ENCODE assay signal across 9 cellular contexts in the genomic region with DNA sequence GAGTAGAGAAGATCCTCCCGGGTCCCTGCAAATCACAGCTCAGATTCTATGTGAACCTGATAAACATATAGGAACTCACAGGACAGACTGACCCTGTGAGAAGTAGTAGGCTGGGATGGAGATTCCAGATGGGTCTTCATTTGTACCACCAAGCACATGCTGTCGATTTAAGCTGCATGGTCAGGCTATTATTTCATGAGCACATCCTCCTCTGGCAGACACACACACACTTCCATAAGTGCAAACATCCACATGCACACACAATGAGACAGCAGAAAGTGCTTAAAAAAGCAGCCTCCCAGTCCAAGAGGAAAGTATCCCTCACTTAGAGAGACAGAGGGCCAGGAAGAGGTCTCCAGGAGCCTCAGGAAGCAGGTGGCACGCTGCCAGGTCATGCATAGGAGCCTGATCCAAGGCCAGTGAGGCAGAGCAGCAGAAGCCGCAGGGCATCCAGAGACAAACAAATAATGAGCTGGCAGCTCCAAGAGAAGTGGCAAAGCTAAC.
DNase-seq lines count a peak whose midpoint lies in the region; ATAC-seq and TF ChIP-seq lines count a peak whose summit lies in the region.
"Had no signal": no experiment of that assay in that cellular context is flagged by ENCODE, and none has a peak within 500 bp of the region (broad histone marks: within the 10 kb centered on the region; RNA-seq: fewer than 3 reads in every experiment).

No MANE protein-coding gene starts in this region.

- no peaks in the 10 kb centered on the region for H3K9me3 Mint-ChIP-seq in activated T-helper 1 cell treated with anti-CD3 and anti-CD28 coated beads, Interleukin-12 subunit alpha, Interleukin-12 subunit beta, Interleukin-2, Interleukin-4 antibody, amounts not matched to agents 30 ng/mL and 10 ng/mL and 1 ng/mL, durations not matched to agents 14 hours and 24 hours and 36 hours
- H3K9me3 Mint-ChIP-seq: dendritic cell treated with granulocyte-macrophage colony-stimulating factor and Interleukin-4, amounts not matched to agents 40 ng/mL and 50 ng/mL, for 4 days had no signal

- H3K27ac ChIP-seq in sigmoid colon, result peak overlapping the region in 1 of 4 donors; percentile 26

- H3K4me3 ChIP-seq in sigmoid colon, result no peak overlapping the region

- H3K9me3 ChIP-seq in sigmoid colon, result no peaks in the 10 kb centered on the region

- 61 to 78% methylated on average over 4 of the region's 4 CpGs for WGBS in sigmoid colon, 2 donors

- H3K4me1 Mint-ChIP-seq in activated T-helper 1 cell treated with anti-CD3 and anti-CD28 coated beads, Interleukin-12 subunit alpha, Interleukin-12 subunit beta, Interleukin-2, Interleukin-4 antibody, amounts not matched to agents 30 ng/mL and 10 ng/mL and 1 ng/mL, durations not matched to agents 14 hours and 24 hours and 36 hours (ENCODE audit: low read depth), result peaks cover 6% of the 10 kb centered on the region

- H3K27me3 Mint-ChIP-seq in activated T-helper 1 cell treated with anti-CD3 and anti-CD28 coated beads, Interleukin-12 subunit alpha, Interleukin-12 subunit beta, Interleukin-2, Interleukin-4 antibody, amounts not matched to agents 30 ng/mL and 10 ng/mL and 1 ng/mL, durations not matched to agents 14 hours and 24 hours and 36 hours (ENCODE audit: insufficient read depth), result peaks cover 13% of the 10 kb centered on the region

- no peak for TF ChIP-seq POLR2A in sigmoid colon (IDR thresholded peaks at IDR 0.05)

- ATAC-seq in HG03520 (IDR thresholded peaks at IDR 0.05; ENCODE audit: unreplicated experiment) (no peak), GM19351 (IDR thresholded peaks at IDR 0.05; ENCODE audit: unreplicated experiment) (no peak)

- H3K36me3 ChIP-seq in sigmoid colon, result no peaks in the 10 kb centered on the region

- H3K27ac Mint-ChIP-seq in activated T-helper 1 cell treated with anti-CD3 and anti-CD28 coated beads, Interleukin-12 subunit alpha, Interleukin-12 subunit beta, Interleukin-2, Interleukin-4 antibody, amounts not matched to agents 30 ng/mL and 10 ng/mL and 1 ng/mL, durations not matched to agents 14 hours and 24 hours and 36 hours, result no peak overlapping the region
- H3K27ac Mint-ChIP-seq: dendritic cell treated with granulocyte-macrophage colony-stimulating factor and Interleukin-4, amounts not matched to agents 40 ng/mL and 50 ng/mL, for 4 days had no signal

- H3K4me1 ChIP-seq in sigmoid colon, result peaks cover 0 to 12% (median 9%) of the 10 kb centered on the region in 4 donors

- no peak overlapping the region for H3K4me3 Mint-ChIP-seq in activated T-helper 1 cell treated with anti-CD3 and anti-CD28 coated beads, Interleukin-12 subunit alpha, Interleukin-12 subunit beta, Interleukin-2, Interleukin-4 antibody, amounts not matched to agents 30 ng/mL and 10 ng/mL and 1 ng/mL, durations not matched to agents 14 hours and 24 hours and 36 hours
- H3K4me3 Mint-ChIP-seq: dendritic cell treated with granulocyte-macrophage colony-stimulating factor and Interleukin-4, amounts not matched to agents 40 ng/mL and 50 ng/mL, for 4 days had no signal

- intact Hi-C loops in sigmoid colon (cut with DNase I), result no loop called here
- intact Hi-C loops in activated T-helper 1 cell treated with anti-CD3 and anti-CD28 coated beads, Interleukin-12 subunit alpha, Interleukin-12 subunit beta, Interleukin-2, Interleukin-4 antibody, amounts not matched to agents 30 ng/mL and 10 ng/mL and 1 ng/mL, durations not matched to agents 14 hours and 24 hours and 36 hours (cut with micrococcal nuclease), result no loop called here

- no peak for TF ChIP-seq CTCF in sigmoid colon (IDR thresholded peaks at IDR 0.05)

- no peaks in the 10 kb centered on the region for H3K36me3 Mint-ChIP-seq in activated T-helper 1 cell treated with anti-CD3 and anti-CD28 coated beads, Interleukin-12 subunit alpha, Interleukin-12 subunit beta, Interleukin-2, Interleukin-4 antibody, amounts not matched to agents 30 ng/mL and 10 ng/mL and 1 ng/mL, durations not matched to agents 14 hours and 24 hours and 36 hours (ENCODE audit: low read depth)

- no peak for TF ChIP-seq EP300 in sigmoid colon (IDR thresholded peaks at IDR 0.05)

- DNase-seq in COLO668 (lab: John Stamatoyannopoulos, UW; ENCODE audit: unreplicated experiment) (peak; percentile 91), NCI-H1105 (lab: John Stamatoyannopoulos, UW) (peak; percentile 79), SHP77 treated with DMSO at 0.1 percent for 48 hours (lab: John Stamatoyannopoulos, UW) (peak; percentile 60), iPS-NIHi11 (ENCODE audit: low spot score) (peak; percentile 29), sigmoid colon (no peak)
- no peak for DNase-seq in activated T-helper 1 cell treated with anti-CD3 and anti-CD28 coated beads, Interleukin-12 subunit alpha, Interleukin-12 subunit beta, Interleukin-2, Interleukin-4 antibody, amounts not matched to agents 30 ng/mL and 10 ng/mL and 1 ng/mL, durations not matched to agents 14 hours and 24 hours and 36 hours (ENCODE audit: low spot score)

- H3K27me3 ChIP-seq in sigmoid colon, result no peaks in the 10 kb centered on the region

Comparison
In these comparisons a context has a peak if more than half of its experiments do, and no peak if none do; other contexts are left out.
1. DNase-seq: peak in COLO668 (single experiment), NCI-H1105 (single experiment), SHP77 treated with DMSO at 0.1 percent for 48 hours (single experiment) and iPS-NIHi11 (single experiment); none in sigmoid colon (single experiment) and activated T-helper 1 cell treated with anti-CD3 and anti-CD28 coated beads, Interleukin-12 subunit alpha, Interleukin-12 subunit beta, Interleukin-2, Interleukin-4 antibody, amounts not matched to agents 30 ng/mL and 10 ng/mL and 1 ng/mL, durations not matched to agents 14 hours and 24 hours and 36 hours (single experiment).